Comparison of ENCODE assay signal across 8 cellular contexts in the genomic region with DNA sequence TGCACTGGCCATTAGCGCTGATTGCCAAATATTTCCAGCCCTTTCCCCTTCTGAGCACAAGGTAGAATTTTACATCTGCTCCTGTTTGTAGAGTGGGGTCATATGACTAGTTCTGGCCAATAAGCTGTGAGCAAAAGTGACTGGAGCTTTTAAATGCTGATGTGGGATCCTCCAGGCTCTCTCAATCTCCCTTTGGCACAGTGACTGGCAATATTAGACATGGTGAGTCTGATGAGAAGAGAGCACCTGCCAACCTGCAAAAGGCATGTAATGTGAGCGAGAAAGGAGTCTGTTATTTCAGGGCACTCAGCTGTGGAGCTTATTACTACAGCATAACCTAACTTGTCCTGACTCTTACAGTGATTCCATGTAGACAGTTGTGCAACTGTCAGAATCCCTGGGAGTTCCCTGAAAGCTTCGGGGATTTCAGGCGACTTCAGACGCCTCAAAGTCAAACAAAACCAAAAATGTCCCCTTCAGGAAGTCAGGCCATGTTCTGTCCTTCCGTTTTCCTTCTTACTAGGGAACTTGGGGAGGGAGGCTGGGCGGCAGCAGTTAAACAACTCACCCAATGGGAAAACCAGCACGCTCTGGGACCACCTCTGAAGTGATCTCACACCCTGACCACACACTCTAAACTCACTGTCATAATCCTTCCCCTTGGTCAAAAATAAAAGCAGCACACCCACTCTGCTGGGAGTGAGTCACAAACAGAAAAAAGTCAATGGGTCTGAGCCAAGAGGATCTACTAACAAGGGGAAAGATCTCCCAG. TPM values are rescaled to one million over a fixed set of nuclear protein-coding genes. Genes with fewer than 3 reads are reported as not detected.
DNase-seq lines count a peak whose midpoint lies in the region; ATAC-seq and TF ChIP-seq lines count a peak whose summit lies in the region.

No MANE protein-coding gene starts in this region.

- ATAC-seq in GM21528 (IDR thresholded peaks at IDR 0.05; ENCODE audit: low FRiP score, unreplicated experiment) = peak; percentile 55

- no peak overlapping the region for H3K9ac ChIP-seq in Karpas-422 (ENCODE audit: low read length)

- H3K36me3 ChIP-seq in Karpas-422 (ENCODE audit: insufficient read depth, low read length) (peaks cover under 1% of the 10 kb centered on the region; the same call in 1 of the 2 replicates), hepatocyte (replicated peaks; ENCODE audit: insufficient read depth, low read depth) (no peaks in the 10 kb centered on the region)

- H3K4me3 Mint-ChIP-seq in activated T-cell treated with anti-CD3 and anti-CD28 coated beads, Interleukin-2, amount 50 U/mL, for 24 hours = peak overlapping the region; percentile 20

- H3K4me1 ChIP-seq in Karpas-422 (ENCODE audit: low read length) = no peaks in the 10 kb centered on the region
- H3K4me1 ChIP-seq in hepatocyte (ENCODE audit: insufficient read depth) = peaks cover 14% of the 10 kb centered on the region

- H3K4me2 ChIP-seq in Karpas-422 (ENCODE audit: low read depth, low read length, poor library complexity, severe bottlenecking) (no peak overlapping the region), hepatocyte (no peak overlapping the region)

- H3K9me2 ChIP-seq in Karpas-422 (replicated peaks; ENCODE audit: insufficient read depth, low read length) = no peaks in the 10 kb centered on the region
- H3K9me2 ChIP-seq in hepatocyte (replicated peaks; ENCODE audit: insufficient read depth) = no peaks in the 10 kb centered on the region

- DNase-seq in EL (peak; percentile 98), Karpas-422 (peak; percentile 42), hepatocyte (ENCODE audit: low spot score) (peak; percentile 50), stromal cell of bone marrow (ENCODE audit: low read depth) (peak; percentile 99), occipital lobe (lab: John Stamatoyannopoulos, UW) (no peak), DMS114 treated with DMSO at 0.1 percent for 48 hours (lab: John Stamatoyannopoulos, UW; ENCODE audit: unreplicated experiment) (no peak)
- DNase-seq in activated T-cell treated with anti-CD3 and anti-CD28 coated beads, Interleukin-2, amount 50 U/mL, for 24 hours = peak; percentile 64

- H3K27ac Mint-ChIP-seq in activated T-cell treated with anti-CD3 and anti-CD28 coated beads, Interleukin-2, amount 50 U/mL, for 24 hours = peak overlapping the region; percentile 87

- H4K20me1 ChIP-seq in Karpas-422 (ENCODE audit: insufficient read depth, low read depth, low read length) (no peaks in the 10 kb centered on the region), hepatocyte (ENCODE audit: insufficient read depth, poor library complexity, severe bottlenecking) (no peaks in the 10 kb centered on the region)

- H3K27me3 Mint-ChIP-seq in activated T-cell treated with anti-CD3 and anti-CD28 coated beads, Interleukin-2, amount 50 U/mL, for 24 hours = peaks cover 21% of the 10 kb centered on the region

- no peaks in the 10 kb centered on the region for H3K9me3 ChIP-seq in Karpas-422 (ENCODE audit: low read length)
- H3K9me3 ChIP-seq in hepatocyte (ENCODE audit: low read depth) = no peaks in the 10 kb centered on the region

- H3K27ac ChIP-seq in Karpas-422 (ENCODE audit: low read length) (no peak overlapping the region), hepatocyte (peak overlapping the region; percentile 15)

- H3K79me2 ChIP-seq in Karpas-422 (ENCODE audit: low read length) (no peaks in the 10 kb centered on the region), hepatocyte (no peaks in the 10 kb centered on the region)

- H2AFZ ChIP-seq in Karpas-422 (ENCODE audit: low read length) (no peak overlapping the region), hepatocyte (no peak overlapping the region)

- peaks cover 66% of the 10 kb centered on the region for H3K4me1 Mint-ChIP-seq in activated T-cell treated with anti-CD3 and anti-CD28 coated beads, Interleukin-2, amount 50 U/mL, for 24 hours (ENCODE audit: low read depth)

- WGBS in hepatocyte (ENCODE audit: low lambda C conversion rate, missing lambda C conversion rate) = 68% methylated on average over 8 of the region's 8 CpGs

- peaks cover 9% of the 10 kb centered on the region for H3K36me3 Mint-ChIP-seq in activated T-cell treated with anti-CD3 and anti-CD28 coated beads, Interleukin-2, amount 50 U/mL, for 24 hours (ENCODE audit: low read depth)

- no peaks in the 10 kb centered on the region for H3K27me3 ChIP-seq in Karpas-422 (ENCODE audit: low read length)
- peaks cover 48% of the 10 kb centered on the region for H3K27me3 ChIP-seq in hepatocyte

- H3K9me3 Mint-ChIP-seq in activated T-cell treated with anti-CD3 and anti-CD28 coated beads, Interleukin-2, amount 50 U/mL, for 24 hours = no peaks in the 10 kb centered on the region

- H3K4me3 ChIP-seq in Karpas-422 (ENCODE audit: low read length) (no peak overlapping the region), hepatocyte (no peak overlapping the region)

- no peak for TF ChIP-seq CTCF in hepatocyte (IDR thresholded peaks at IDR 0.05; ENCODE audit: poor library complexity)

RNA-seq across cellular contexts. Expression of gene RASSF5, which starts 3.6 kb away (rescaled TPM):
- total RNA-seq in Karpas-422 (2014; rRNA removed; shearing (Covaris generic); ENCODE audit: low replicate concordance) = 27.2 and 29.5 TPM in 2 replicates
- total RNA-seq in hepatocyte (2.0 TPM in 2 replicates), occipital lobe (0.62 TPM)
- polyA plus RNA-seq in hepatocyte = 1.6 and 2.3 TPM in 2 replicates

RNA-seq across cellular contexts. Expression of gene IKBKE, which starts 33.5 kb away (rescaled TPM):
- 36.0 and 45.4 TPM in 2 replicates for total RNA-seq in Karpas-422 (2014; rRNA removed; shearing (Covaris generic); ENCODE audit: low replicate concordance)
- total RNA-seq in hepatocyte = 6.4 and 7.3 TPM in 2 replicates
- polyA plus RNA-seq in hepatocyte = 5.9 and 6.4 TPM in 2 replicates
- total RNA-seq in occipital lobe = 1.1 TPM

Comparison
In these comparisons a context has a peak if more than half of its experiments do, and no peak if none do; other contexts are left out.
1. DNase-seq: peak in EL (single experiment), Karpas-422 (single experiment), activated T-cell treated with anti-CD3 and anti-CD28 coated beads, Interleukin-2, amount 50 U/mL, for 24 hours (single experiment), hepatocyte (single experiment) and stromal cell of bone marrow (single experiment); none in occipital lobe (single experiment) and DMS114 treated with DMSO at 0.1 percent for 48 hours (single experiment).